ENCODE assay signal across 1 cellular context in the genomic region with DNA sequence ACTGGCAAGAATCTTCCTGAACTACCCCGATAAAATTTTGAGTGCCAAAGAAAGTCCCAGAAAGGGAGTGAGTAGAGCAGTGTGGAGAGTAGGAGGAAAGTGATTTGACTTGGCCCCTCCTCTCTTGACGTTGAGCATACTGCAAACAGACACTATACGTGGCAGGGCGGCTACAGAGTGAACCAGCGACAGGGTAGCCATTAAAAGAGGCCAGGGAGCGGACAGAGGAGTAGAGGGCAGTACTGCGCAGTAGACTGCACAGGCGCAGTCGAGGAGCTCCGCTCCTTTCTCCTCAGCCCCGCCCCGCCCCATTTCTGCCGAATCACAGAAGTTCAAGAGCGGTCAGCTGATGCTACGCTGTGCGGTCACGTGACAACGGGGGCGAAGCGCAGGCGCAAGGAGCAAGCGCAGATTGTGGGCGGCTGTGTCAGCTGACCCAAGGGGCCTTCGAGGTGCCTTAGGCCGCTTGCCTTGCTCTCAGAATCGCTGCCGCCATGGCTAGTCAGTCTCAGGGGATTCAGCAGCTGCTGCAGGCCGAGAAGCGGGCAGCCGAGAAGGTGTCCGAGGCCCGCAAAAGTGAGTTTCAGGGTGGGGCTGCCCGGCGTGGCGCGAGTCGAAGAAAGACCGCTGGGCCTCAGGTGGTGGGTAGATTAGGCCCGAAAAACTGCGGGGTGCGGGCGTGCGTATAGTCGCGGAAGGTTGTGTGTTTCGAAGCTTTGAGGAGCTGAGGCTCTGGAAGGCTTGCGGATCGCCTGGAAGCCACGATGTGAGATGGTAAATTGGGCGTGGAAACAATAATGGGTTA.
TF ChIP-seq lines count a peak whose summit lies in the region.

A gene with protein sequence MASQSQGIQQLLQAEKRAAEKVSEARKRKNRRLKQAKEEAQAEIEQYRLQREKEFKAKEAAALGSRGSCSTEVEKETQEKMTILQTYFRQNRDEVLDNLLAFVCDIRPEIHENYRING (plus strand): TSS at position 425 of the 805 bp plus-strand sequence. CDS start 70 bp downstream, at position 495.

TF ChIP-seq in K562, 482 proteins besides CTCF, POLR2A, EP300 and RAD21 (continued from another document and continues in another):
- TF ChIP-seq, protein P1, sequence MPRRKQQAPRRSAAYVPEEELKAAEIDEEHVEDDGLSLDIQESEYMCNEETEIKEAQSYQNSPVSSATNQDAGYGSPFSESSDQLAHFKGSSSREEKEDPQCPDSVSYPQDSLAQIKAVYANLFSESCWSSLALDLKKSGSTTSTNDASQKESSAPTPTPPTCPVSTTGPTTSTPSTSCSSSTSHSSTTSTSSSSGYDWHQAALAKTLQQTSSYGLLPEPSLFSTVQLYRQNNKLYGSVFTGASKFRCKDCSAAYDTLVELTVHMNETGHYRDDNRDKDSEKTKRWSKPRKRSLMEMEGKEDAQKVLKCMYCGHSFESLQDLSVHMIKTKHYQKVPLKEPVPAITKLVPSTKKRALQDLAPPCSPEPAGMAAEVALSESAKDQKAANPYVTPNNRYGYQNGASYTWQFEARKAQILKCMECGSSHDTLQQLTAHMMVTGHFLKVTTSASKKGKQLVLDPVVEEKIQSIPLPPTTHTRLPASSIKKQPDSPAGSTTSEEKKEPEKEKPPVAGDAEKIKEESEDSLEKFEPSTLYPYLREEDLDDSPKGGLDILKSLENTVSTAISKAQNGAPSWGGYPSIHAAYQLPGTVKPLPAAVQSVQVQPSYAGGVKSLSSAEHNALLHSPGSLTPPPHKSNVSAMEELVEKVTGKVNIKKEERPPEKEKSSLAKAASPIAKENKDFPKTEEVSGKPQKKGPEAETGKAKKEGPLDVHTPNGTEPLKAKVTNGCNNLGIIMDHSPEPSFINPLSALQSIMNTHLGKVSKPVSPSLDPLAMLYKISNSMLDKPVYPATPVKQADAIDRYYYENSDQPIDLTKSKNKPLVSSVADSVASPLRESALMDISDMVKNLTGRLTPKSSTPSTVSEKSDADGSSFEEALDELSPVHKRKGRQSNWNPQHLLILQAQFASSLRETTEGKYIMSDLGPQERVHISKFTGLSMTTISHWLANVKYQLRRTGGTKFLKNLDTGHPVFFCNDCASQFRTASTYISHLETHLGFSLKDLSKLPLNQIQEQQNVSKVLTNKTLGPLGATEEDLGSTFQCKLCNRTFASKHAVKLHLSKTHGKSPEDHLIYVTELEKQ (CRISPR knock-in tag; IDR thresholded peaks at IDR 0.05) = peak; percentile 19; the same call in 1 of the 2 replicates
- TF ChIP-seq DDX20 (tag; IDR thresholded peaks at IDR 0.05; ENCODE audit: low read depth) = no peak
- TF ChIP-seq ERF (CRISPR knock-in tag; IDR thresholded peaks at IDR 0.05) = peak; percentile 73; the same call in 1 of the 2 replicates
- TF ChIP-seq ELF4 (CRISPR knock-in tag; IDR thresholded peaks at IDR 0.05) = no peak
- TF ChIP-seq, protein P2, sequence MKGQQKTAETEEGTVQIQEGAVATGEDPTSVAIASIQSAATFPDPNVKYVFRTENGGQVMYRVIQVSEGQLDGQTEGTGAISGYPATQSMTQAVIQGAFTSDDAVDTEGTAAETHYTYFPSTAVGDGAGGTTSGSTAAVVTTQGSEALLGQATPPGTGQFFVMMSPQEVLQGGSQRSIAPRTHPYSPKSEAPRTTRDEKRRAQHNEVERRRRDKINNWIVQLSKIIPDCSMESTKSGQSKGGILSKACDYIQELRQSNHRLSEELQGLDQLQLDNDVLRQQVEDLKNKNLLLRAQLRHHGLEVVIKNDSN (CRISPR knock-in tag; IDR thresholded peaks at IDR 0.05) = peak; percentile 100
- peak; percentile 16 for TF ChIP-seq NFYB (IDR thresholded peaks at IDR 0.05; ENCODE audit: extremely low read depth, insufficient read length)
- TF ChIP-seq CC2D1A (IDR thresholded peaks at IDR 0.05) = no peak
- peak; percentile 99 for TF ChIP-seq ZFX (CRISPR knock-in tag; IDR thresholded peaks at IDR 0.05)
- peak; percentile 97 for TF ChIP-seq POLR2G (IDR thresholded peaks at IDR 0.05; ENCODE audit: low read depth, low read length)
- TF ChIP-seq RFX5 (IDR thresholded peaks at IDR 0.05; ENCODE audit: low read depth, low read length) = no peak
- TF ChIP-seq SREBF1 (IDR thresholded peaks at IDR 0.05; ENCODE audit: borderline replicate concordance, low read depth, low read length) = peak; percentile 71; the same call in 1 of the 2 replicates
- TF ChIP-seq, protein P3, sequence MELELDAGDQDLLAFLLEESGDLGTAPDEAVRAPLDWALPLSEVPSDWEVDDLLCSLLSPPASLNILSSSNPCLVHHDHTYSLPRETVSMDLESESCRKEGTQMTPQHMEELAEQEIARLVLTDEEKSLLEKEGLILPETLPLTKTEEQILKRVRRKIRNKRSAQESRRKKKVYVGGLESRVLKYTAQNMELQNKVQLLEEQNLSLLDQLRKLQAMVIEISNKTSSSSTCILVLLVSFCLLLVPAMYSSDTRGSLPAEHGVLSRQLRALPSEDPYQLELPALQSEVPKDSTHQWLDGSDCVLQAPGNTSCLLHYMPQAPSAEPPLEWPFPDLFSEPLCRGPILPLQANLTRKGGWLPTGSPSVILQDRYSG (tag; conservative IDR thresholded peaks at IDR 0.05; ENCODE audit: low read depth) = no peak
- TF ChIP-seq, protein P4, sequence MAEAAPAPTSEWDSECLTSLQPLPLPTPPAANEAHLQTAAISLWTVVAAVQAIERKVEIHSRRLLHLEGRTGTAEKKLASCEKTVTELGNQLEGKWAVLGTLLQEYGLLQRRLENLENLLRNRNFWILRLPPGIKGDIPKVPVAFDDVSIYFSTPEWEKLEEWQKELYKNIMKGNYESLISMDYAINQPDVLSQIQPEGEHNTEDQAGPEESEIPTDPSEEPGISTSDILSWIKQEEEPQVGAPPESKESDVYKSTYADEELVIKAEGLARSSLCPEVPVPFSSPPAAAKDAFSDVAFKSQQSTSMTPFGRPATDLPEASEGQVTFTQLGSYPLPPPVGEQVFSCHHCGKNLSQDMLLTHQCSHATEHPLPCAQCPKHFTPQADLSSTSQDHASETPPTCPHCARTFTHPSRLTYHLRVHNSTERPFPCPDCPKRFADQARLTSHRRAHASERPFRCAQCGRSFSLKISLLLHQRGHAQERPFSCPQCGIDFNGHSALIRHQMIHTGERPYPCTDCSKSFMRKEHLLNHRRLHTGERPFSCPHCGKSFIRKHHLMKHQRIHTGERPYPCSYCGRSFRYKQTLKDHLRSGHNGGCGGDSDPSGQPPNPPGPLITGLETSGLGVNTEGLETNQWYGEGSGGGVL (CRISPR knock-in tag; IDR thresholded peaks at IDR 0.05) = no peak
- peak; percentile 88 for TF ChIP-seq MEIS2 (IDR thresholded peaks at IDR 0.05; ENCODE audit: partially characterized antibody)
- TF ChIP-seq KAT8 (IDR thresholded peaks at IDR 0.05; ENCODE audit: low read depth) = no peak
- no peak for TF ChIP-seq ZNF124 (CRISPR knock-in tag; IDR thresholded peaks at IDR 0.05)
- TF ChIP-seq SRSF1 (IDR thresholded peaks at IDR 0.05; ENCODE audit: low read depth, low read length) = no peak
- no peak for TF ChIP-seq HDAC8 (tag; IDR thresholded peaks at IDR 0.05)
- no peak for TF ChIP-seq TAL1 (IDR thresholded peaks at IDR 0.05)
- peak; percentile 55; the same call in 1 of the 2 replicates for TF ChIP-seq ETV5 (CRISPR knock-in tag; IDR thresholded peaks at IDR 0.05; ENCODE audit: low read depth)
- TF ChIP-seq, protein P5, sequence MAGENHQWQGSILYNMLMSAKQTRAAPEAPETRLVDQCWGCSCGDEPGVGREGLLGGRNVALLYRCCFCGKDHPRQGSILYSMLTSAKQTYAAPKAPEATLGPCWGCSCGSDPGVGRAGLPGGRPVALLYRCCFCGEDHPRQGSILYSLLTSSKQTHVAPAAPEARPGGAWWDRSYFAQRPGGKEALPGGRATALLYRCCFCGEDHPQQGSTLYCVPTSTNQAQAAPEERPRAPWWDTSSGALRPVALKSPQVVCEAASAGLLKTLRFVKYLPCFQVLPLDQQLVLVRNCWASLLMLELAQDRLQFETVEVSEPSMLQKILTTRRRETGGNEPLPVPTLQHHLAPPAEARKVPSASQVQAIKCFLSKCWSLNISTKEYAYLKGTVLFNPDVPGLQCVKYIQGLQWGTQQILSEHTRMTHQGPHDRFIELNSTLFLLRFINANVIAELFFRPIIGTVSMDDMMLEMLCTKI (IDR thresholded peaks at IDR 0.05; ENCODE audit: partially characterized antibody) = no peak
- TF ChIP-seq ZNF79 (CRISPR knock-in tag; IDR thresholded peaks at IDR 0.05; ENCODE audit: low read depth) = no peak
- TF ChIP-seq ZKSCAN8 (CRISPR knock-in tag; IDR thresholded peaks at IDR 0.05) = no peak
- no peak for TF ChIP-seq ZNF408 (CRISPR knock-in tag; IDR thresholded peaks at IDR 0.05; ENCODE audit: low read depth)
- TF ChIP-seq, protein P6, sequence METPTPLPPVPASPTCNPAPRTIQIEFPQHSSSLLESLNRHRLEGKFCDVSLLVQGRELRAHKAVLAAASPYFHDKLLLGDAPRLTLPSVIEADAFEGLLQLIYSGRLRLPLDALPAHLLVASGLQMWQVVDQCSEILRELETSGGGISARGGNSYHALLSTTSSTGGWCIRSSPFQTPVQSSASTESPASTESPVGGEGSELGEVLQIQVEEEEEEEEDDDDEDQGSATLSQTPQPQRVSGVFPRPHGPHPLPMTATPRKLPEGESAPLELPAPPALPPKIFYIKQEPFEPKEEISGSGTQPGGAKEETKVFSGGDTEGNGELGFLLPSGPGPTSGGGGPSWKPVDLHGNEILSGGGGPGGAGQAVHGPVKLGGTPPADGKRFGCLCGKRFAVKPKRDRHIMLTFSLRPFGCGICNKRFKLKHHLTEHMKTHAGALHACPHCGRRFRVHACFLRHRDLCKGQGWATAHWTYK (CRISPR knock-in tag; IDR thresholded peaks at IDR 0.05) = no peak; the same call in 1 of the 2 replicates
- TF ChIP-seq KLF1 (tag; IDR thresholded peaks at IDR 0.05) = no peak
- TF ChIP-seq, protein P7, sequence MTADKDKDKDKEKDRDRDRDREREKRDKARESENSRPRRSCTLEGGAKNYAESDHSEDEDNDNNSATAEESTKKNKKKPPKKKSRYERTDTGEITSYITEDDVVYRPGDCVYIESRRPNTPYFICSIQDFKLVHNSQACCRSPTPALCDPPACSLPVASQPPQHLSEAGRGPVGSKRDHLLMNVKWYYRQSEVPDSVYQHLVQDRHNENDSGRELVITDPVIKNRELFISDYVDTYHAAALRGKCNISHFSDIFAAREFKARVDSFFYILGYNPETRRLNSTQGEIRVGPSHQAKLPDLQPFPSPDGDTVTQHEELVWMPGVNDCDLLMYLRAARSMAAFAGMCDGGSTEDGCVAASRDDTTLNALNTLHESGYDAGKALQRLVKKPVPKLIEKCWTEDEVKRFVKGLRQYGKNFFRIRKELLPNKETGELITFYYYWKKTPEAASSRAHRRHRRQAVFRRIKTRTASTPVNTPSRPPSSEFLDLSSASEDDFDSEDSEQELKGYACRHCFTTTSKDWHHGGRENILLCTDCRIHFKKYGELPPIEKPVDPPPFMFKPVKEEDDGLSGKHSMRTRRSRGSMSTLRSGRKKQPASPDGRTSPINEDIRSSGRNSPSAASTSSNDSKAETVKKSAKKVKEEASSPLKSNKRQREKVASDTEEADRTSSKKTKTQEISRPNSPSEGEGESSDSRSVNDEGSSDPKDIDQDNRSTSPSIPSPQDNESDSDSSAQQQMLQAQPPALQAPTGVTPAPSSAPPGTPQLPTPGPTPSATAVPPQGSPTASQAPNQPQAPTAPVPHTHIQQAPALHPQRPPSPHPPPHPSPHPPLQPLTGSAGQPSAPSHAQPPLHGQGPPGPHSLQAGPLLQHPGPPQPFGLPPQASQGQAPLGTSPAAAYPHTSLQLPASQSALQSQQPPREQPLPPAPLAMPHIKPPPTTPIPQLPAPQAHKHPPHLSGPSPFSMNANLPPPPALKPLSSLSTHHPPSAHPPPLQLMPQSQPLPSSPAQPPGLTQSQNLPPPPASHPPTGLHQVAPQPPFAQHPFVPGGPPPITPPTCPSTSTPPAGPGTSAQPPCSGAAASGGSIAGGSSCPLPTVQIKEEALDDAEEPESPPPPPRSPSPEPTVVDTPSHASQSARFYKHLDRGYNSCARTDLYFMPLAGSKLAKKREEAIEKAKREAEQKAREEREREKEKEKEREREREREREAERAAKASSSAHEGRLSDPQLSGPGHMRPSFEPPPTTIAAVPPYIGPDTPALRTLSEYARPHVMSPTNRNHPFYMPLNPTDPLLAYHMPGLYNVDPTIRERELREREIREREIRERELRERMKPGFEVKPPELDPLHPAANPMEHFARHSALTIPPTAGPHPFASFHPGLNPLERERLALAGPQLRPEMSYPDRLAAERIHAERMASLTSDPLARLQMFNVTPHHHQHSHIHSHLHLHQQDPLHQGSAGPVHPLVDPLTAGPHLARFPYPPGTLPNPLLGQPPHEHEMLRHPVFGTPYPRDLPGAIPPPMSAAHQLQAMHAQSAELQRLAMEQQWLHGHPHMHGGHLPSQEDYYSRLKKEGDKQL (CRISPR knock-in tag; IDR thresholded peaks at IDR 0.05; ENCODE audit: borderline replicate concordance) = no peak
- TF ChIP-seq NCOR1 (IDR thresholded peaks at IDR 0.05) = no peak
- TF ChIP-seq SMARCB1 (IDR thresholded peaks at IDR 0.05; ENCODE audit: insufficient read length, low read depth) = no peak
- no peak for TF ChIP-seq NCOA2 (IDR thresholded peaks at IDR 0.05; ENCODE audit: partially characterized antibody in 2 of 2)
- peak; percentile 9; the same call in 1 of the 2 replicates for TF ChIP-seq OTX1 (CRISPR knock-in tag; IDR thresholded peaks at IDR 0.05)
- no peak for TF ChIP-seq JUNB (CRISPR knock-in tag; conservative IDR thresholded peaks at IDR 0.05)
- TF ChIP-seq MYBL2 (IDR thresholded peaks at IDR 0.05; ENCODE audit: low read depth) = no peak
- no peak for TF ChIP-seq MYBL2 (CRISPR knock-in tag; IDR thresholded peaks at IDR 0.05; ENCODE audit: borderline replicate concordance)
- TF ChIP-seq ZNF764 (CRISPR knock-in tag; IDR thresholded peaks at IDR 0.05; ENCODE audit: low read depth) = no peak; the same call in 1 of the 2 replicates
- TF ChIP-seq RAD51 (IDR thresholded peaks at IDR 0.05; ENCODE audit: borderline replicate concordance, low read depth) = peak; percentile 100
- TF ChIP-seq GATA2 (CRISPR knock-in tag; IDR thresholded peaks at IDR 0.05) = no peak
- TF ChIP-seq, protein P8, sequence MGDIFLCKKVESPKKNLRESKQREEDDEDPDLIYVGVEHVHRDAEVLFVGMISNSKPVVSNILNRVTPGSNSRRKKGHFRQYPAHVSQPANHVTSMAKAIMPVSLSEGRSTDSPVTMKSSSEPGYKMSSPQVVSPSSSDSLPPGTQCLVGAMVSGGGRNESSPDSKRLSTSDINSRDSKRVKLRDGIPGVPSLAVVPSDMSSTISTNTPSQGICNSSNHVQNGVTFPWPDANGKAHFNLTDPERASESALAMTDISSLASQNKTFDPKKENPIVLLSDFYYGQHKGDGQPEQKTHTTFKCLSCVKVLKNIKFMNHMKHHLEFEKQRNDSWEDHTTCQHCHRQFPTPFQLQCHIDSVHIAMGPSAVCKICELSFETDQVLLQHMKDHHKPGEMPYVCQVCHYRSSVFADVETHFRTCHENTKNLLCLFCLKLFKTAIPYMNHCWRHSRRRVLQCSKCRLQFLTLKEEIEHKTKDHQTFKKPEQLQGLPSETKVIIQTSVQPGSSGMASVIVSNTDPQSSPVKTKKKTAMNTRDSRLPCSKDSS (IDR thresholded peaks at IDR 0.05; ENCODE audit: low read depth, partially characterized antibody) = no peak
- TF ChIP-seq ASH1L (IDR thresholded peaks at IDR 0.05; ENCODE audit: borderline replicate concordance, low read depth, partially characterized antibody) = no peak
- TF ChIP-seq HDAC6 (IDR thresholded peaks at IDR 0.05; ENCODE audit: low read depth, low read length) = no peak
- TF ChIP-seq ZNF133 (CRISPR knock-in tag; IDR thresholded peaks at IDR 0.05) = no peak
- TF ChIP-seq ZNF41 (CRISPR knock-in tag; conservative IDR thresholded peaks at IDR 0.05) = 0 out of 2 replicates have a peak, but pooled peaks have one; percentile 18
- TF ChIP-seq ZNF140 (CRISPR knock-in tag; IDR thresholded peaks at IDR 0.05) = no peak
- TF ChIP-seq ZBED1 (IDR thresholded peaks at IDR 0.05) = no peak
- TF ChIP-seq MECOM (CRISPR knock-in tag; IDR thresholded peaks at IDR 0.05) = no peak
- TF ChIP-seq MYNN (IDR thresholded peaks at IDR 0.05) = no peak
- 0 out of 2 replicates have a peak, but pooled peaks have one; percentile 42 for TF ChIP-seq MYNN (CRISPR knock-in tag; IDR thresholded peaks at IDR 0.05)
- no peak for TF ChIP-seq CCAR2 (IDR thresholded peaks at IDR 0.05; ENCODE audit: low read depth, low read length)
- TF ChIP-seq PTTG1 (tag; IDR thresholded peaks at IDR 0.05; ENCODE audit: low read depth) = no peak
